8 cellular contexts compared by ENCODE assay signal in genomic region chr11:85780780-85781519, GRCh38. TPM values are rescaled to one million over a fixed set of nuclear protein-coding genes. Genes with fewer than 3 reads are reported as not detected.
A peak's percentile ranks its signal among the peaks of the same experiment; 100 is the strongest.
DNase-seq lines count a peak whose midpoint lies in the region; ATAC-seq lines count a peak whose summit lies in the region.
"Not testable (repeated sequence)": the region's sequence is repeated elsewhere in the genome, so short reads cannot be mapped to it uniquely, and the experiment has no call there.

No MANE protein-coding gene starts in this region.

- peaks cover 5 to 15% (median 10%) of the 10 kb centered on the region in 4 donors for H3K4me1 Mint-ChIP-seq in CD4-positive, CD25-positive, alpha-beta regulatory T cell
- H3K4me1 Mint-ChIP-seq in activated CD4-positive, alpha-beta T cell treated with anti-CD3 and anti-CD28 coated beads for 36 hours = peaks cover 33% of the 10 kb centered on the region
- H3K4me1 Mint-ChIP-seq in activated naive CD8-positive, alpha-beta T cell treated with anti-CD3 and anti-CD28 coated beads for 36 hours = peaks cover 19% of the 10 kb centered on the region
- H3K4me1 Mint-ChIP-seq in naive thymus-derived CD4-positive, alpha-beta T cell = peaks cover 18 to 73% (median 49%) of the 10 kb centered on the region in 7 donors
- peaks cover 66% of the 10 kb centered on the region for H3K4me1 Mint-ChIP-seq in stimulated activated effector memory CD8-positive, alpha-beta T cell treated with anti-CD3 and anti-CD28 coated beads, Interleukin-12 subunit alpha, Interleukin-12 subunit beta, amount 100 ng/mL, for 72 hours

- H3K27ac Mint-ChIP-seq in CD4-positive, CD25-positive, alpha-beta regulatory T cell = peak overlapping the region in 2 of 3 donors; percentile 0 to 11
- peak overlapping the region; percentile 44 for H3K27ac Mint-ChIP-seq in activated CD4-positive, alpha-beta T cell treated with anti-CD3 and anti-CD28 coated beads for 36 hours
- H3K27ac Mint-ChIP-seq in activated naive CD8-positive, alpha-beta T cell treated with anti-CD3 and anti-CD28 coated beads for 36 hours = peak overlapping the region; percentile 68
- H3K27ac Mint-ChIP-seq in naive thymus-derived CD4-positive, alpha-beta T cell = peak overlapping the region in 3 of 9 donors; percentile 2 to 34 (median 24)
- peak overlapping the region; percentile 88 for H3K27ac Mint-ChIP-seq in stimulated activated effector memory CD8-positive, alpha-beta T cell treated with anti-CD3 and anti-CD28 coated beads, Interleukin-12 subunit alpha, Interleukin-12 subunit beta, amount 100 ng/mL, for 72 hours

- H3K4me3 Mint-ChIP-seq in CD4-positive, CD25-positive, alpha-beta regulatory T cell; activated CD4-positive, alpha-beta T cell treated with anti-CD3 and anti-CD28 coated beads for 36 hours; activated naive CD8-positive, alpha-beta T cell treated with anti-CD3 and anti-CD28 coated beads for 36 hours: not testable (repeated sequence)
- H3K4me3 Mint-ChIP-seq in naive thymus-derived CD4-positive, alpha-beta T cell = peak overlapping the region in 2 of 10 donors; percentile 5 to 12
- peak overlapping the region; percentile 27 for H3K4me3 Mint-ChIP-seq in stimulated activated effector memory CD8-positive, alpha-beta T cell treated with anti-CD3 and anti-CD28 coated beads, Interleukin-12 subunit alpha, Interleukin-12 subunit beta, amount 100 ng/mL, for 72 hours

- H3K36me3 Mint-ChIP-seq in CD4-positive, CD25-positive, alpha-beta regulatory T cell; activated CD4-positive, alpha-beta T cell treated with anti-CD3 and anti-CD28 coated beads for 36 hours (ENCODE audit: low read depth); activated naive CD8-positive, alpha-beta T cell treated with anti-CD3 and anti-CD28 coated beads for 36 hours; stimulated activated effector memory CD8-positive, alpha-beta T cell treated with anti-CD3 and anti-CD28 coated beads, Interleukin-12 subunit alpha, Interleukin-12 subunit beta, amount 100 ng/mL, for 72 hours: not testable (repeated sequence)
- peaks cover 7 to 55% (median 16%) of the 10 kb centered on the region in 5 donors for H3K36me3 Mint-ChIP-seq in naive thymus-derived CD4-positive, alpha-beta T cell

- POLR2A ChIA-PET in activated CD4-positive, alpha-beta T cell treated with anti-CD3 and anti-CD28 coated beads for 36 hours (lab: Charles Lee) = not testable (repeated sequence)
- POLR2A ChIA-PET in naive thymus-derived CD4-positive, alpha-beta T cell (lab: Charles Lee) = interaction anchor here (0.8 kb wide), 1 partner anchor 153 kb away, joined by 3 read pairs; the partner anchor contains the start of gene TMEM126B

- intact Hi-C loops in activated CD4-positive, alpha-beta T cell treated with anti-CD3 and anti-CD28 coated beads for 36 hours (cut with DNase I, micrococcal nuclease) = not testable (repeated sequence)
- intact Hi-C loops in naive thymus-derived CD4-positive, alpha-beta T cell (cut with micrococcal nuclease) = loop anchor here in 1 of 2 donors (1.0 kb wide), 1 partner anchor 87 kb away; no protein-coding TSS in a partner anchor

- not testable (repeated sequence) for H3K9me3 Mint-ChIP-seq in CD4-positive, CD25-positive, alpha-beta regulatory T cell; activated CD4-positive, alpha-beta T cell treated with anti-CD3 and anti-CD28 coated beads for 36 hours (ENCODE audit: low read depth); stimulated activated effector memory CD8-positive, alpha-beta T cell treated with anti-CD3 and anti-CD28 coated beads, Interleukin-12 subunit alpha, Interleukin-12 subunit beta, amount 100 ng/mL, for 72 hours
- peaks cover 10% of the 10 kb centered on the region for H3K9me3 Mint-ChIP-seq in activated naive CD8-positive, alpha-beta T cell treated with anti-CD3 and anti-CD28 coated beads for 36 hours
- H3K9me3 Mint-ChIP-seq in naive thymus-derived CD4-positive, alpha-beta T cell = peaks cover 4 to 15% (median 8%) of the 10 kb centered on the region in 11 donors

- not testable (repeated sequence) for H3K36me3 ChIP-seq in CD4-positive, CD25-positive, alpha-beta regulatory T cell (ENCODE audit: control insufficient read depth, insufficient read depth, low read length); naive thymus-derived CD4-positive, alpha-beta T cell (ENCODE audit: control insufficient read depth in 2 of 3, insufficient read depth in 3 of 3, low read length in 3 of 3)

- not testable (repeated sequence) for H3K9me3 ChIP-seq in CD4-positive, CD25-positive, alpha-beta regulatory T cell (ENCODE audit: control insufficient read depth in 2 of 2, low read length in 2 of 2); naive thymus-derived CD4-positive, alpha-beta T cell (ENCODE audit: control insufficient read depth in 2 of 3, low read length in 3 of 3)

- not testable (repeated sequence) for H3K27me3 Mint-ChIP-seq in CD4-positive, CD25-positive, alpha-beta regulatory T cell; activated CD4-positive, alpha-beta T cell treated with anti-CD3 and anti-CD28 coated beads for 36 hours; activated naive CD8-positive, alpha-beta T cell treated with anti-CD3 and anti-CD28 coated beads for 36 hours; naive thymus-derived CD4-positive, alpha-beta T cell

- not testable (repeated sequence) for ATAC-seq in CD4-positive, CD25-positive, alpha-beta regulatory T cell (ENCODE audit: low read depth in 2 of 2)
- peak; percentile 60 for ATAC-seq in HG02798 (IDR thresholded peaks at IDR 0.05; ENCODE audit: poor library complexity, unreplicated experiment)
- ATAC-seq in activated CD4-positive, alpha-beta T cell treated with anti-CD3 and anti-CD28 coated beads for 36 hours = peak; percentile 72
- peak; percentile 65 for ATAC-seq in naive thymus-derived CD4-positive, alpha-beta T cell
- ATAC-seq in stimulated activated effector memory CD8-positive, alpha-beta T cell treated with anti-CD3 and anti-CD28 coated beads, Interleukin-12 subunit alpha, Interleukin-12 subunit beta, amount 100 ng/mL, for 72 hours = peak; percentile 84

- H3K4me1 ChIP-seq in CD4-positive, CD25-positive, alpha-beta regulatory T cell (ENCODE audit: control insufficient read depth, insufficient read depth, low read length, poor library complexity, severe bottlenecking) = not testable (repeated sequence)
- H3K4me1 ChIP-seq in naive thymus-derived CD4-positive, alpha-beta T cell (ENCODE audit: control insufficient read depth in 2 of 2, insufficient read depth in 2 of 2, low read length in 2 of 2) = peaks cover 11% of the 10 kb centered on the region in 2 donors

- not testable (repeated sequence) for DNase-seq in CD4-positive, CD25-positive, alpha-beta regulatory T cell; activated naive CD8-positive, alpha-beta T cell treated with anti-CD3 and anti-CD28 coated beads for 36 hours; naive thymus-derived CD4-positive, alpha-beta T cell
- peak; percentile 64 for DNase-seq in SK-N-DZ (ENCODE audit: low spot score)
- peak; percentile 21 for DNase-seq in activated CD4-positive, alpha-beta T cell treated with anti-CD3 and anti-CD28 coated beads for 36 hours
- DNase-seq in activated T-cell treated with anti-CD3 and anti-CD28 coated beads, Interleukin-2, amount 50 U/mL, for 48 hours = peak; percentile 27 to 37
- DNase-seq in stimulated activated effector memory CD8-positive, alpha-beta T cell treated with anti-CD3 and anti-CD28 coated beads, Interleukin-12 subunit alpha, Interleukin-12 subunit beta, amount 100 ng/mL, for 72 hours (ENCODE audit: low spot score in 2 of 2) = peak in 1 of 2 donors; percentile 58

- H3K4me3 ChIP-seq in CD4-positive, CD25-positive, alpha-beta regulatory T cell (ENCODE audit: low read depth, low read length); naive thymus-derived CD4-positive, alpha-beta T cell (ENCODE audit: low read length): not testable (repeated sequence)

- CTCF ChIA-PET in activated CD4-positive, alpha-beta T cell treated with anti-CD3 and anti-CD28 coated beads for 36 hours (lab: Charles Lee) = interaction anchor here (0.6 to 1.6 kb wide), 3 partner anchors 9 to 186 kb away, joined by 3 to 5 read pairs (median 4); no protein-coding TSS in a partner anchor
- CTCF ChIA-PET in naive thymus-derived CD4-positive, alpha-beta T cell (lab: Charles Lee) = interaction anchor here (0.8 kb wide), 1 partner anchor 10 kb away, joined by 3 read pairs; no protein-coding TSS in a partner anchor

- H3K27ac ChIP-seq in CD4-positive, CD25-positive, alpha-beta regulatory T cell (ENCODE audit: insufficient read depth, low read length, poor library complexity, severe bottlenecking); naive thymus-derived CD4-positive, alpha-beta T cell (ENCODE audit: low read depth, low read length): not testable (repeated sequence)

- H3K27me3 ChIP-seq in CD4-positive, CD25-positive, alpha-beta regulatory T cell (ENCODE audit: control insufficient read depth, insufficient read depth, low read length); naive thymus-derived CD4-positive, alpha-beta T cell (ENCODE audit: control insufficient read depth in 2 of 2, insufficient read depth in 2 of 2, low read length in 2 of 2): not testable (repeated sequence)

RNA-seq across cellular contexts. Expression of gene SYTL2, which starts 30.0 kb away (rescaled TPM):
- 40.0 TPM for total RNA-seq in CD4-positive, CD25-positive, alpha-beta regulatory T cell
- 1 to 10 TPM; 4.5 to 6.8 (median 5.1) TPM for polyA plus RNA-seq in CD4-positive, CD25-positive, alpha-beta regulatory T cell
- polyA plus RNA-seq in SK-N-DZ (2014; cell fraction: cytosol; rRNA removed) = 7.4 and 8.2 TPM in 2 replicates
- 9.3 and 15.5 TPM in 2 replicates for polyA plus RNA-seq in SK-N-DZ (2014; cell fraction: nucleus; rRNA removed)
- 1 to 10 TPM; 5.2 to 6.8 TPM for total RNA-seq in activated CD4-positive, alpha-beta T cell treated with anti-CD3 and anti-CD28 coated beads for 36 hours
- 1 to 10 TPM; 5.8 to 7.6 TPM for total RNA-seq in activated naive CD8-positive, alpha-beta T cell treated with anti-CD3 and anti-CD28 coated beads for 36 hours
- total RNA-seq in naive thymus-derived CD4-positive, alpha-beta T cell = 10 to 100 TPM; 24.8 to 62.9 (median 27.5) TPM
- 10 to 100 TPM; 12.0 to 33.3 TPM for polyA plus RNA-seq in naive thymus-derived CD4-positive, alpha-beta T cell
